In the genomic region with DNA sequence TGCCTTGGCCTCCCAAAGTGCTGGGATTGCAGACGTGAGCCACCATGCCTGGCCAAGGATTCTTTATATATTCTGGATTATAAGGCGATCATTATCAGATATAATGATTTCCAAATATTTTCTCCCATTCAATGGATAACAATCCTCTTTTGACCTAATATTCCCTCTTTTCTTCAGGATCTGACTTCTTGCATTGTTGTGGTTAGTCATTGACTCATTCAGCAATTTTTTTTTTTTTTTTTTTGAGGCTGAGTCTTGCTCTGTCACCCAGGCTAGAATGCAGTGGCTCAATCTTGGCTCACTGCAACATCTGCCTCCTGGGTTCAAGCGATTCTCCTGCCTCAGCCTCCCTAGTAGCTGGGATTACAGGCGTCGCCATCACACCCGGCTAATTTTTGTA, we compare ENCODE assay signal across 16 cellular contexts. TPM values are rescaled to one million over a fixed set of nuclear protein-coding genes. Genes with fewer than 3 reads are reported as not detected.
"Had no signal": no experiment of that assay in that cellular context is flagged by ENCODE, and none has a peak within 500 bp of the region (broad histone marks: within the 10 kb centered on the region; RNA-seq: fewer than 3 reads in every experiment).

No MANE protein-coding gene starts in this region.

RNA-seq across cellular contexts. Expression of gene TMEM150B, which starts 4.7 kb away (rescaled TPM):
- total RNA-seq: activated T-cell treated with anti-CD3 and anti-CD28 coated beads, Interleukin-2, amount 50 U/mL, for 4 hours; cardiac muscle cell; epithelial cell of proximal tubule; fibroblast of lung; mammary epithelial cell; mesothelial cell of epicardium; naive thymus-derived CD8-positive, alpha-beta T cell; temporal lobe had no signal
- polyA plus RNA-seq: cardiac muscle cell; fibroblast of lung; mammary epithelial cell; naive thymus-derived CD8-positive, alpha-beta T cell had no signal

RNA-seq across cellular contexts. Expression of gene COX6B2, which starts 24.7 kb away (rescaled TPM):
- total RNA-seq: activated CD8-positive, alpha-beta memory T cell treated with anti-CD3 and anti-CD28 coated beads for 36 hours; activated T-cell treated with anti-CD3 and anti-CD28 coated beads, Interleukin-2, amount 50 U/mL, for 4 hours; cardiac muscle cell; gastroesophageal sphincter; left ventricle myocardium superior; naive thymus-derived CD8-positive, alpha-beta T cell had no signal
- polyA plus RNA-seq: naive thymus-derived CD8-positive, alpha-beta T cell had no signal

RNA-seq across cellular contexts. Expression of gene GARIN5B, which starts 33.3 kb away (rescaled TPM):
- total RNA-seq: activated CD8-positive, alpha-beta memory T cell treated with anti-CD3 and anti-CD28 coated beads for 36 hours; activated T-cell treated with anti-CD3 and anti-CD28 coated beads, Interleukin-2, amount 50 U/mL, for 4 hours; activated T-helper 2 cell treated with anti-CD3 and anti-CD28 coated beads, Interferon-gamma antibody, Interleukin-2, Interleukin-4, amounts not matched to agents 10 μg/mL and 5 μg/mL and 100 μg/mL, durations not matched to agents 14 hours and 24 hours and 36 hours; cardiac muscle cell; cerebellum; epithelial cell of proximal tubule; fibroblast of lung; gastroesophageal sphincter; left ventricle myocardium superior; mammary epithelial cell; naive thymus-derived CD8-positive, alpha-beta T cell; posterior vena cava; sigmoid colon; temporal lobe; transverse colon had no signal
- polyA plus RNA-seq: cardiac muscle cell; fibroblast of lung; mammary epithelial cell; naive thymus-derived CD8-positive, alpha-beta T cell; sigmoid colon had no signal

RNA-seq across cellular contexts. Expression of gene IL11, which starts 40.5 kb away (rescaled TPM):
- total RNA-seq: left ventricle myocardium superior, posterior vena cava had no signal
- polyA plus RNA-seq: cardiac muscle cell; naive thymus-derived CD8-positive, alpha-beta T cell had no signal
